In genomic region chr17:68085751-68086445, GRCh38 we compare ENCODE assay signal across 9 cellular contexts. TPM values are rescaled to one million over a fixed set of nuclear protein-coding genes. Genes with fewer than 3 reads are reported as not detected.
A peak's percentile ranks its signal among the peaks of the same experiment; 100 is the strongest.
DNase-seq lines count a peak whose midpoint lies in the region; ATAC-seq, FAIRE-seq and TF ChIP-seq lines count a peak whose summit lies in the region.
"Had no signal": no experiment of that assay in that cellular context is flagged by ENCODE, and none has a peak within 500 bp of the region (broad histone marks: within the 10 kb centered on the region; RNA-seq: fewer than 3 reads in every experiment).

No MANE protein-coding gene starts in this region.

- no peak overlapping the region for H3K56ac ChIP-seq in IMR-90 (ENCODE audit: extremely low read depth, insufficient read depth, low read length)

- H3K27me3 Mint-ChIP-seq in activated CD4-positive, alpha-beta memory T cell treated with anti-CD3 and anti-CD28 coated beads for 36 hours: no peaks in the 10 kb centered on the region

- POLR2A ChIA-PET in IMR-90 (lab: Charles Lee; ENCODE audit: unreplicated experiment): no interaction called here
- POLR2A ChIA-PET in activated CD4-positive, alpha-beta memory T cell treated with anti-CD3 and anti-CD28 coated beads for 36 hours (lab: Charles Lee): no interaction called here

- in situ Hi-C loops in IMR-90 (cut with MboI; ENCODE audit: low sequenced_read_pairs): no loop called here

- no peak overlapping the region for H3K23ac ChIP-seq in IMR-90 (ENCODE audit: low read depth, low read length)

- DNase-seq in DND-41 (peak; percentile 62), IMR-90 (no peak), mesenteric fat pad (ENCODE audit: low spot score) (peak; percentile 26), H54 (ENCODE audit: insufficient read length, low spot score) (no peak), NCI-H345 (lab: John Stamatoyannopoulos, UW) (no peak)
- DNase-seq in activated CD4-positive, alpha-beta memory T cell treated with anti-CD3 and anti-CD28 coated beads for 36 hours: peak; percentile 22

- H2BK20ac ChIP-seq in IMR-90 (ENCODE audit: low read depth, low read length): no peak overlapping the region

- WGBS in IMR-90 (ENCODE audit: extremely low coverage in 2 of 2, insufficient read length in 1 of 2), 2 experiments: 64% methylated on average over 3 of the region's 8 CpGs; no CpG with 5 or more reads in 1 of the 2 experiments

- no peak overlapping the region for H3K4me3 Mint-ChIP-seq in activated CD4-positive, alpha-beta memory T cell treated with anti-CD3 and anti-CD28 coated beads for 36 hours

- intact Hi-C loops in IMR-90 (cut with micrococcal nuclease): no loop called here
- intact Hi-C loops in activated CD4-positive, alpha-beta memory T cell treated with anti-CD3 and anti-CD28 coated beads for 36 hours (cut with micrococcal nuclease): loop anchor here (2.0 kb wide), 1 partner anchor 15 kb away; no protein-coding TSS in a partner anchor

- peak overlapping the region; percentile 58; the same call in 1 of the 2 replicates for H3K9ac ChIP-seq in DND-41 (ENCODE audit: low read depth, low read length)
- H3K9ac ChIP-seq in IMR-90 (ENCODE audit: low read depth, low read length): no peak overlapping the region

- no peaks in the 10 kb centered on the region for H3K36me3 Mint-ChIP-seq in activated CD4-positive, alpha-beta memory T cell treated with anti-CD3 and anti-CD28 coated beads for 36 hours

- H3K14ac ChIP-seq in IMR-90 (replicated peaks; ENCODE audit: low read depth, low read length): no peak overlapping the region

- no peaks in the 10 kb centered on the region for H3K27me3 ChIP-seq in DND-41 (ENCODE audit: insufficient read depth, low read length, poor library complexity)
- no peaks in the 10 kb centered on the region; the same call in 1 of the 2 replicates for H3K27me3 ChIP-seq in IMR-90 (ENCODE audit: control insufficient read depth, insufficient read depth, low read length)
- H3K27me3 ChIP-seq: vagina had no signal

- H3K9me1 ChIP-seq in IMR-90 (ENCODE audit: insufficient read depth, low read length): no peaks in the 10 kb centered on the region

- no peak overlapping the region for H4K8ac ChIP-seq in IMR-90 (ENCODE audit: low read depth in 2 of 2, low read length in 2 of 2)

- no peak overlapping the region for H4K91ac ChIP-seq in IMR-90 (ENCODE audit: insufficient read depth, low read depth, low read length)

- no TSS peak for BruUV-seq in IMR-90 (replicated peaks; lab: Mats Ljungman, UMichigan)

- H3K79me2 ChIP-seq in DND-41 (ENCODE audit: insufficient read depth, low read length): no peaks in the 10 kb centered on the region

- FAIRE-seq in H54 (lab: Jason Lieb, UNC): no peak

- peak overlapping the region; percentile 71 for H3K4me2 ChIP-seq in DND-41 (ENCODE audit: insufficient read depth, low read length)
- no peak overlapping the region for H3K4me2 ChIP-seq in IMR-90 (ENCODE audit: low read depth, low read length)

- ATAC-seq in DND-41 (ENCODE audit: insufficient read depth, low read depth) (peak; percentile 15), IMR-90 (ENCODE audit: low read depth) (peak; percentile 65), HG03442 (IDR thresholded peaks at IDR 0.05; ENCODE audit: unreplicated experiment) (no peak), GM18520 (IDR thresholded peaks at IDR 0.05; ENCODE audit: unreplicated experiment) (no peak)

- TF ChIP-seq RAD21 in IMR-90 (IDR thresholded peaks at IDR 0.05; ENCODE audit: low read length): no peak

- TF ChIP-seq POLR2A in IMR-90 (IDR thresholded peaks at IDR 0.05; ENCODE audit: low read depth, low read length) (no peak), H54 (IDR thresholded peaks at IDR 0.05; ENCODE audit: low read depth, low read length) (no peak)

- no peak overlapping the region for H2BK15ac ChIP-seq in IMR-90 (ENCODE audit: low read depth, low read length)

- H3K18ac ChIP-seq in IMR-90 (ENCODE audit: low read depth, low read length): no peak overlapping the region

- H2AK5ac ChIP-seq in IMR-90 (ENCODE audit: low read depth, low read length): no peak overlapping the region

- H3K4me1 Mint-ChIP-seq in activated CD4-positive, alpha-beta memory T cell treated with anti-CD3 and anti-CD28 coated beads for 36 hours (ENCODE audit: low read depth): peaks cover 30% of the 10 kb centered on the region

- H4K20me1 ChIP-seq in DND-41 (ENCODE audit: insufficient read depth, low read length) (no peaks in the 10 kb centered on the region), IMR-90 (ENCODE audit: insufficient read depth, low read length) (no peaks in the 10 kb centered on the region)

- H2AK9ac ChIP-seq in IMR-90 (replicated peaks; ENCODE audit: low read depth, low read length, poor library complexity): no peak overlapping the region

- H3K9me3 Mint-ChIP-seq in activated CD4-positive, alpha-beta memory T cell treated with anti-CD3 and anti-CD28 coated beads for 36 hours: peaks cover 7% of the 10 kb centered on the region

- CTCF ChIA-PET in IMR-90 (lab: Yijun Ruan, JAX): no interaction called here
- CTCF ChIA-PET in activated CD4-positive, alpha-beta memory T cell treated with anti-CD3 and anti-CD28 coated beads for 36 hours (lab: Charles Lee): interaction anchor here (0.6 kb wide), 1 partner anchor 290 kb away, joined by 3 read pairs; no protein-coding TSS in a partner anchor

- no peak overlapping the region for H3K4ac ChIP-seq in IMR-90 (ENCODE audit: low read depth, low read length)

- H4K5ac ChIP-seq in IMR-90 (ENCODE audit: low read depth, low read length): no peak overlapping the region

- H3K36me3 ChIP-seq in DND-41 (ENCODE audit: insufficient read depth, low read length) (no peaks in the 10 kb centered on the region), IMR-90 (ENCODE audit: control insufficient read depth, insufficient read depth, low read length) (no peaks in the 10 kb centered on the region)
- H3K36me3 ChIP-seq: vagina had no signal

- H2BK120ac ChIP-seq in IMR-90 (ENCODE audit: low read depth, low read length): no peak overlapping the region

- dilution Hi-C loops in IMR-90 (cut with HindIII; ENCODE audit: low sequenced_read_pairs, unreplicated experiment): no loop called here

- H3K27ac Mint-ChIP-seq in activated CD4-positive, alpha-beta memory T cell treated with anti-CD3 and anti-CD28 coated beads for 36 hours: no peak overlapping the region

- TF ChIP-seq CTCF in DND-41 (IDR thresholded peaks at IDR 0.05; ENCODE audit: borderline replicate concordance, extremely low read depth, low read length, poor library complexity, severe bottlenecking): peak; percentile 20
- TF ChIP-seq CTCF in IMR-90 (conservative IDR thresholded peaks at IDR 0.05; ENCODE audit: low read depth, low read length): no peak

- H3K4me1 ChIP-seq in DND-41 (ENCODE audit: insufficient read depth, low read length) (peaks cover 53% of the 10 kb centered on the region), IMR-90 (ENCODE audit: control insufficient read depth, insufficient read depth, low read length) (no peaks in the 10 kb centered on the region)

- H3K79me1 ChIP-seq in IMR-90 (ENCODE audit: low read depth in 1 of 2, low read length in 2 of 2): no peaks in the 10 kb centered on the region

- H2AFZ ChIP-seq in DND-41 (ENCODE audit: low read depth, low read length) (peak overlapping the region; percentile 54), IMR-90 (replicated peaks; ENCODE audit: low read length, poor library complexity) (no peak overlapping the region)

- H3K9me3 ChIP-seq in DND-41 (ENCODE audit: insufficient read depth, low read length, severe bottlenecking) (no peaks in the 10 kb centered on the region), IMR-90 (ENCODE audit: control insufficient read depth, insufficient read depth, low read length) (no peaks in the 10 kb centered on the region)
- H3K9me3 ChIP-seq: vagina had no signal

- no peak overlapping the region for H3K4me3 ChIP-seq in DND-41 (ENCODE audit: low read depth in 1 of 2, low read length in 2 of 2)
- no peak overlapping the region for H3K4me3 ChIP-seq in IMR-90 (ENCODE audit: insufficient read depth, low read depth, low read length)
- H3K4me3 ChIP-seq: vagina had no signal

- peak overlapping the region; percentile 99 for H3K27ac ChIP-seq in DND-41 (ENCODE audit: low read length)
- no peak overlapping the region for H3K27ac ChIP-seq in IMR-90 (ENCODE audit: insufficient read depth, low read length)
- H3K27ac ChIP-seq: vagina had no signal

- no peak overlapping the region for H2BK5ac ChIP-seq in IMR-90 (ENCODE audit: low read depth, low read length, poor library complexity, severe bottlenecking)

TF ChIP-seq in IMR-90, 13 proteins besides CTCF, POLR2A, EP300 and RAD21 (continues in another document):
- TF ChIP-seq MAZ (IDR thresholded peaks at IDR 0.05; ENCODE audit: borderline replicate concordance, low read depth, low read length) (no peak), MAFK (IDR thresholded peaks at IDR 0.05; ENCODE audit: low read depth, low read length) (no peak), RFX5 (IDR thresholded peaks at IDR 0.05; ENCODE audit: low read depth, low read length) (no peak), CEBPB (IDR thresholded peaks at IDR 0.05; ENCODE audit: low read depth, low read length) (no peak), NFE2L2 (IDR thresholded peaks at IDR 0.05; ENCODE audit: low read depth, low read length) (no peak), MXI1 (IDR thresholded peaks at IDR 0.05; ENCODE audit: borderline replicate concordance, low read depth, low read length) (no peak), SMC3 (IDR thresholded peaks at IDR 0.05; ENCODE audit: low read depth, low read length) (no peak), CHD1 (IDR thresholded peaks at IDR 0.05; ENCODE audit: low read depth, low read length) (no peak), ELK1 (IDR thresholded peaks at IDR 0.05; ENCODE audit: borderline replicate concordance, low read depth, low read length) (no peak), BHLHE40 (IDR thresholded peaks at IDR 0.05; ENCODE audit: low read depth, low read length) (no peak), RCOR1 (IDR thresholded peaks at IDR 0.05; ENCODE audit: insufficient replicate concordance, low read length) (no peak)

RNA-seq across cellular contexts. Expression of gene KPNA2, which starts 50.4 kb away (rescaled TPM):
- total RNA-seq in IMR-90 (2012; rRNA removed) (226 and 262 TPM in 2 replicates), mesenteric fat pad (37.9 TPM)
- 135 and 141 TPM in 2 replicates for polyA plus RNA-seq in IMR-90 (2012; rRNA removed)
- 73.4 and 88.6 TPM in 2 replicates for polyA plus RNA-seq in IMR-90 (2012; cell fraction: cytosol; rRNA removed)
- polyA plus RNA-seq in IMR-90 (2012; cell fraction: nucleus; rRNA removed; ENCODE audit: low replicate concordance): 53.3 and 67.4 TPM in 2 replicates
- 100 to 1,000 TPM; 225 to 229 TPM for total RNA-seq in activated CD4-positive, alpha-beta memory T cell treated with anti-CD3 and anti-CD28 coated beads for 36 hours

Comparison
In these comparisons a context has a peak if more than half of its experiments do, and no peak if none do; other contexts are left out.
1. ATAC-seq: peak in DND-41 (single experiment) and IMR-90 (single experiment); none in HG03442 (single experiment) and GM18520 (single experiment).
2. DNase-seq: peak in DND-41 (single experiment), activated CD4-positive, alpha-beta memory T cell treated with anti-CD3 and anti-CD28 coated beads for 36 hours (single experiment) and mesenteric fat pad (single experiment); none in IMR-90 (single experiment), H54 (single experiment) and NCI-H345 (single experiment).